Comparison of ENCODE assay signal across 20 cellular contexts in genomic region chr17:15350777-15351486, GRCh38. TPM values are rescaled to one million over a fixed set of nuclear protein-coding genes. Genes with fewer than 3 reads are reported as not detected.
A peak's percentile ranks its signal among the peaks of the same experiment; 100 is the strongest.
DNase-seq lines count a peak whose midpoint lies in the region; ATAC-seq and TF ChIP-seq lines count a peak whose summit lies in the region.
"Had no signal": no experiment of that assay in that cellular context is flagged by ENCODE, and none has a peak within 500 bp of the region (broad histone marks: within the 10 kb centered on the region; RNA-seq: fewer than 3 reads in every experiment).

No MANE protein-coding gene starts in this region.

- H3K4me1 ChIP-seq in SK-N-SH (ENCODE audit: control insufficient read depth in 1 of 2, insufficient read depth in 2 of 2, low read depth in 1 of 2, low read length in 1 of 2): peaks cover 5 to 11% of the 10 kb centered on the region in 2 experiments; a peak in 3 of 4 replicates
- peaks cover 6% of the 10 kb centered on the region for H3K4me1 ChIP-seq in foreskin keratinocyte
- no peaks in the 10 kb centered on the region for H3K4me1 ChIP-seq in thoracic aorta (ENCODE audit: control insufficient read depth in 1 of 2, low read depth in 2 of 2)

- H3K27ac ChIP-seq in SK-N-SH (ENCODE audit: low read depth in 2 of 2, low read length in 1 of 2) (peak overlapping the region; percentile 27 to 70; a peak in 3 of 4 replicates), foreskin keratinocyte (no peak overlapping the region), thoracic aorta (no peak overlapping the region)
- H3K27ac ChIP-seq: PC-9 had no signal

- no peaks in the 10 kb centered on the region for H3K36me3 ChIP-seq in SK-N-SH (replicated peaks in 1 of 2; ENCODE audit: control insufficient read depth in 1 of 2, insufficient read depth in 2 of 2, low read length in 1 of 2)
- no peaks in the 10 kb centered on the region for H3K36me3 ChIP-seq in thoracic aorta

- peaks cover 6% of the 10 kb centered on the region for H3K27me3 Mint-ChIP-seq in neural crest cell (ENCODE audit: low read depth)

- DNase-seq in SK-N-SH: peak; percentile 60
- no peak for DNase-seq in foreskin keratinocyte
- no peak for DNase-seq in neural crest cell (ENCODE audit: low read depth, low spot score)
- no peak for DNase-seq in thoracic aorta (ENCODE audit: low spot score)
- DNase-seq in SHP77 treated with DMSO at 0.1 percent for 48 hours (lab: John Stamatoyannopoulos, UW): no peak
- DNase-seq in GM19240 (ENCODE audit: insufficient read length, low spot score): no peak
- DNase-seq: activated CD4-positive, alpha-beta T cell treated with anti-CD3 and anti-CD28 coated beads for 1 hour; activated CD8-positive, alpha-beta memory T cell treated with anti-CD3 and anti-CD28 coated beads, Interleukin-2, amount 50 U/mL, for 4 hours; activated naive CD4-positive, alpha-beta T cell treated with anti-CD3 and anti-CD28 coated beads, Interleukin-2, amount 50 U/mL, for 16 hours; effector memory CD8-positive, alpha-beta T cell; NCI-H2029 treated with DMSO at 0.1 percent for 48 hours; NCI-H69; PC-9; stimulated activated CD4-positive, alpha-beta T cell treated with anti-CD3 and anti-CD28 coated beads, Interleukin-4, amount 100 ng/mL, for 1 hour; T-cell had no signal

- no peak overlapping the region for H3K4me3 Mint-ChIP-seq in neural crest cell
- H3K4me3 Mint-ChIP-seq: B cell; effector memory CD8-positive, alpha-beta T cell; T-cell had no signal

- peak overlapping the region; percentile 65 for H3K4me2 ChIP-seq in SK-N-SH
- H3K4me2 ChIP-seq: PC-9 had no signal

- WGBS in SK-N-SH (ENCODE audit: low lambda C conversion rate): 43% methylated on average over 10 of the region's 10 CpGs

- peak overlapping the region; percentile 57 for H3K27ac Mint-ChIP-seq in neural crest cell (ENCODE audit: unreplicated experiment)
- H3K27ac Mint-ChIP-seq: B cell; effector memory CD8-positive, alpha-beta T cell; T-cell had no signal

- H3K9ac ChIP-seq in SK-N-SH: no peak overlapping the region

- no peaks in the 10 kb centered on the region for H3K79me2 ChIP-seq in SK-N-SH (ENCODE audit: insufficient read depth)

- peak in 1 of 2 experiments; percentile 69; a peak in 3 of 4 replicates for TF ChIP-seq EP300 in SK-N-SH (IDR thresholded peaks at IDR 0.05; ENCODE audit: borderline replicate concordance in 1 of 2, low read depth in 1 of 2, low read length in 1 of 2)

- TF ChIP-seq CTCF in SK-N-SH (IDR thresholded peaks at IDR 0.05): no peak
- no peak for TF ChIP-seq CTCF in foreskin keratinocyte (conservative IDR thresholded peaks at IDR 0.05)
- TF ChIP-seq CTCF in neural crest cell (conservative IDR thresholded peaks at IDR 0.05): no peak
- TF ChIP-seq CTCF in thoracic aorta (IDR thresholded peaks at IDR 0.05): no peak

- no peaks in the 10 kb centered on the region for H3K9me3 Mint-ChIP-seq in neural crest cell
- H3K9me3 Mint-ChIP-seq: T-cell had no signal

- H3K4me1 Mint-ChIP-seq in neural crest cell: no peaks in the 10 kb centered on the region
- H3K4me1 Mint-ChIP-seq: B cell, T-cell had no signal

- H3K9me3 ChIP-seq in SK-N-SH (no peaks in the 10 kb centered on the region), thoracic aorta (no peaks in the 10 kb centered on the region)

- H3K27me3 ChIP-seq in SK-N-SH (ENCODE audit: insufficient read depth) (no peaks in the 10 kb centered on the region), foreskin keratinocyte (peaks cover 15% of the 10 kb centered on the region), thoracic aorta (replicated peaks; ENCODE audit: insufficient read depth) (no peaks in the 10 kb centered on the region)

- H3K4me3 ChIP-seq in SK-N-SH (ENCODE audit: low read depth in 2 of 2, low read length in 1 of 2): peak overlapping the region; percentile 10 to 19; a peak in 3 of 4 replicates
- H3K4me3 ChIP-seq in thoracic aorta: peak overlapping the region; percentile 27
- H3K4me3 ChIP-seq: PC-9 had no signal

- peak; percentile 21 for TF ChIP-seq RAD21 in SK-N-SH (IDR thresholded peaks at IDR 0.05; ENCODE audit: low read length)

- POLR2A ChIA-PET in SK-N-SH (lab: Yijun Ruan, JAX): no interaction called here

- CTCF ChIA-PET in SK-N-SH (lab: Yijun Ruan, JAX): interaction anchor here (1.0 to 1.4 kb wide), 5 partner anchors 10 to 152 kb away, joined by 3 to 5 read pairs (median 4); no protein-coding TSS in a partner anchor

- no peaks in the 10 kb centered on the region for H4K20me1 ChIP-seq in SK-N-SH (ENCODE audit: insufficient read depth)

- H3F3A ChIP-seq in SK-N-SH (replicated peaks; ENCODE audit: insufficient read depth): no peaks in the 10 kb centered on the region

- H2AFZ ChIP-seq in SK-N-SH (ENCODE audit: low read depth): peak overlapping the region; percentile 41; the same call in 1 of the 2 replicates
- H2AFZ ChIP-seq: PC-9 had no signal

- peak; percentile 10 for ATAC-seq in foreskin keratinocyte
- ATAC-seq in thoracic aorta (ENCODE audit: insufficient number of reproducible peaks, low FRiP score, low read depth): no peak
- no peak for ATAC-seq in HG03460 (IDR thresholded peaks at IDR 0.05; ENCODE audit: unreplicated experiment)
- ATAC-seq in GM21737 (IDR thresholded peaks at IDR 0.05; ENCODE audit: unreplicated experiment): no peak
- ATAC-seq: effector memory CD8-positive, alpha-beta T cell; T-cell had no signal

- no peaks in the 10 kb centered on the region for H3K9me2 ChIP-seq in SK-N-SH

- no peaks in the 10 kb centered on the region for H3K36me3 Mint-ChIP-seq in neural crest cell (ENCODE audit: low read depth)
- H3K36me3 Mint-ChIP-seq: T-cell had no signal

TF ChIP-seq in SK-N-SH, 30 proteins besides CTCF, POLR2A, EP300 and RAD21:
- peak; percentile 5; the same call in 1 of the 2 replicates for TF ChIP-seq JUND (IDR thresholded peaks at IDR 0.05)
- no peak for TF ChIP-seq NRF1 (IDR thresholded peaks at IDR 0.05; ENCODE audit: low read depth, low read length)
- 0 out of 2 replicates have a peak, but pooled peaks have one; percentile 57 for TF ChIP-seq FOXJ3 (CRISPR knock-in tag; IDR thresholded peaks at IDR 0.05)
- TF ChIP-seq, protein P1, sequence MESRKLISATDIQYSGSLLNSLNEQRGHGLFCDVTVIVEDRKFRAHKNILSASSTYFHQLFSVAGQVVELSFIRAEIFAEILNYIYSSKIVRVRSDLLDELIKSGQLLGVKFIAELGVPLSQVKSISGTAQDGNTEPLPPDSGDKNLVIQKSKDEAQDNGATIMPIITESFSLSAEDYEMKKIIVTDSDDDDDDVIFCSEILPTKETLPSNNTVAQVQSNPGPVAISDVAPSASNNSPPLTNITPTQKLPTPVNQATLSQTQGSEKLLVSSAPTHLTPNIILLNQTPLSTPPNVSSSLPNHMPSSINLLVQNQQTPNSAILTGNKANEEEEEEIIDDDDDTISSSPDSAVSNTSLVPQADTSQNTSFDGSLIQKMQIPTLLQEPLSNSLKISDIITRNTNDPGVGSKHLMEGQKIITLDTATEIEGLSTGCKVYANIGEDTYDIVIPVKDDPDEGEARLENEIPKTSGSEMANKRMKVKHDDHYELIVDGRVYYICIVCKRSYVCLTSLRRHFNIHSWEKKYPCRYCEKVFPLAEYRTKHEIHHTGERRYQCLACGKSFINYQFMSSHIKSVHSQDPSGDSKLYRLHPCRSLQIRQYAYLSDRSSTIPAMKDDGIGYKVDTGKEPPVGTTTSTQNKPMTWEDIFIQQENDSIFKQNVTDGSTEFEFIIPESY (IDR thresholded peaks at IDR 0.05; ENCODE audit: borderline replicate concordance, low read depth): no peak
- peak; percentile 74 for TF ChIP-seq PBX3 (IDR thresholded peaks at IDR 0.05)
- TF ChIP-seq GATA2 (CRISPR knock-in tag; IDR thresholded peaks at IDR 0.05): peak; percentile 92
- TF ChIP-seq TCF12 (IDR thresholded peaks at IDR 0.05): peak; percentile 79
- peak; percentile 32; the same call in 1 of the 2 replicates for TF ChIP-seq MXI1 (IDR thresholded peaks at IDR 0.05; ENCODE audit: low read depth, low read length)
- TF ChIP-seq, protein P2, sequence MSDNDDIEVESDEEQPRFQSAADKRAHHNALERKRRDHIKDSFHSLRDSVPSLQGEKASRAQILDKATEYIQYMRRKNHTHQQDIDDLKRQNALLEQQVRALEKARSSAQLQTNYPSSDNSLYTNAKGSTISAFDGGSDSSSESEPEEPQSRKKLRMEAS (IDR thresholded peaks at IDR 0.05; ENCODE audit: low read depth): no peak
- no peak for TF ChIP-seq RFX5 (IDR thresholded peaks at IDR 0.05; ENCODE audit: low read length)
- peak; percentile 38 for TF ChIP-seq CHD2 (IDR thresholded peaks at IDR 0.05; ENCODE audit: low read length, partially characterized antibody)
- peak; percentile 44; the same call in 1 of the 2 replicates for TF ChIP-seq NFIC (IDR thresholded peaks at IDR 0.05; ENCODE audit: borderline replicate concordance)

RNA-seq across cellular contexts. Expression of gene TEKT3, which starts 9.5 kb away (rescaled TPM):
- polyA plus RNA-seq in SK-N-SH (2012; rRNA removed): 0.21 and 0.62 TPM in 2 replicates
- 0.03 and 0.14 TPM in 2 replicates for polyA plus RNA-seq in SK-N-SH (2012; cell fraction: cytosol; rRNA removed)
- 0.66 and 1.1 TPM in 2 replicates for polyA plus RNA-seq in SK-N-SH (2012; cell fraction: nucleus; rRNA removed)
- total RNA-seq in foreskin keratinocyte: not detected in 2 replicates
- polyA plus RNA-seq in foreskin keratinocyte: not detected in 2 replicates
- 0.42 and 0.55 TPM in 2 replicates for total RNA-seq in neural crest cell
- not detected for total RNA-seq in thoracic aorta
- total RNA-seq: HT-29, MCF 10A, PC-9 had no signal

Comparison
In these comparisons a context has a peak if more than half of its experiments do, and no peak if none do; other contexts are left out.
1. H3K27ac ChIP-seq: peak in SK-N-SH (2 of 2); none in foreskin keratinocyte (single experiment) and thoracic aorta (0 of 2).